In the genomic region with DNA sequence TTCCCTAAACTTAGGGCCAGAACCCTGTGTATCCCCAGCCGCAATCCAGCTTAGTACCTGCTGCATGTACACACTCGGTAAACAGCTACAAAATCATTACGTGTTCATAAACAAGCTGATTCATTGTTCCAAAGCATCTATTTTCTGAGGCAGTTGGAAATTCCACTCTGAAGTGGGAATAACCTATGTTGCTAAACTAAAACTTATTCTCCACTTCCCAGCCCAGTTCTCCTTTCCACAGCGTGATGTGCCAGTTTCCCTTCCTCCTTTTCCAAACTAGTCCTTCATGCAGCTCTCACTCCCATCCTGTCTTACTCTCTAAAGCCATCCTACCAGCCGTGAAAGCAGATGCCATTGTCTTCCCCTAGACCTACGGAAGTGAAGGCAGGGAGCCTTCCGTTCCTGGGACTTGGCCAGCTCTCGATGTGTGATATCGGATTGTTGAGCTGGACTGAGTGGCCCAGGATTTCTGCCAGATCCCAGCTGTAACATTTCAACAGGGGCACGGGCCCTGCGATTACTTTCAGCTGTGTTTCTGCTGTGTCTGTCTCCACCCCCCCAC, we compare ENCODE assay signal across 9 cellular contexts.
DNase-seq lines count a peak whose midpoint lies in the region; ATAC-seq, FAIRE-seq and TF ChIP-seq lines count a peak whose summit lies in the region.
"Had no signal": no experiment of that assay in that cellular context is flagged by ENCODE, and none has a peak within 500 bp of the region (broad histone marks: within the 10 kb centered on the region; RNA-seq: fewer than 3 reads in every experiment).

No MANE protein-coding gene starts in this region.

- H3K79me2 ChIP-seq in hepatocyte: no peaks in the 10 kb centered on the region

- H3K4me1 ChIP-seq in hepatocyte (ENCODE audit: insufficient read depth) (peaks cover 24% of the 10 kb centered on the region), gastrocnemius medialis (peaks cover 73 to 74% of the 10 kb centered on the region in 2 donors)

- H3K27me3 ChIP-seq in hepatocyte (no peaks in the 10 kb centered on the region), gastrocnemius medialis (no peaks in the 10 kb centered on the region)

- peak; percentile 69 to 77 for ATAC-seq in gastrocnemius medialis
- ATAC-seq in HG03045 (IDR thresholded peaks at IDR 0.05; ENCODE audit: unreplicated experiment): no peak
- ATAC-seq: stimulated activated naive CD8-positive, alpha-beta T cell treated with anti-CD3 and anti-CD28 coated beads, Interleukin-15, Interleukin-2, amounts not matched to agents 100 U/mL and 50 U/mL, for 24 hours had no signal

- peak overlapping the region; percentile 60 for H3K4me2 ChIP-seq in hepatocyte

- no peaks in the 10 kb centered on the region for H3K9me3 ChIP-seq in hepatocyte (ENCODE audit: low read depth)
- no peaks in the 10 kb centered on the region for H3K9me3 ChIP-seq in gastrocnemius medialis

- in situ Hi-C loops in gastrocnemius medialis (cut with MboI; ENCODE audit: low sequenced_read_pairs in 4 of 4): no loop called here

- H3K4me3 ChIP-seq in hepatocyte (no peak overlapping the region), gastrocnemius medialis (peak overlapping the region in 1 of 4 donors; percentile 6)

- no peak for FAIRE-seq in GM12891 (lab: Jason Lieb, UNC)

- H3K27ac ChIP-seq in hepatocyte: peak overlapping the region; percentile 31
- H3K27ac ChIP-seq in gastrocnemius medialis: peak overlapping the region; percentile 65 to 75 (median 69)

- WGBS in hepatocyte (ENCODE audit: low lambda C conversion rate, missing lambda C conversion rate): 53% methylated on average over 11 of the region's 11 CpGs

- H3K36me3 ChIP-seq in hepatocyte (replicated peaks; ENCODE audit: insufficient read depth, low read depth): no peaks in the 10 kb centered on the region
- no peaks in the 10 kb centered on the region for H3K36me3 ChIP-seq in gastrocnemius medialis

- H4K20me1 ChIP-seq in hepatocyte (ENCODE audit: insufficient read depth, poor library complexity, severe bottlenecking): no peaks in the 10 kb centered on the region

- no peaks in the 10 kb centered on the region for H3K9me2 ChIP-seq in hepatocyte (replicated peaks; ENCODE audit: insufficient read depth)

- TF ChIP-seq POLR2A in GM12891 (IDR thresholded peaks at IDR 0.05; ENCODE audit: low read depth, low read length): no peak
- no peak for TF ChIP-seq POLR2A in gastrocnemius medialis (IDR thresholded peaks at IDR 0.05)

- intact Hi-C loops in gastrocnemius medialis (cut with DNase I; ENCODE audit: low total_unique reads): loop anchor here (5.0 kb wide), 1 partner anchor 99 kb away; a partner anchor contains a TSS

- TF ChIP-seq CTCF in hepatocyte (IDR thresholded peaks at IDR 0.05; ENCODE audit: poor library complexity): no peak
- no peak for TF ChIP-seq CTCF in gastrocnemius medialis (IDR thresholded peaks at IDR 0.05 in 4 of 5, conservative IDR thresholded peaks at IDR 0.05 in 1 of 5)

- DNase-seq in GM12891 (ENCODE audit: insufficient read length, low spot score) (no peak), brain pericyte (ENCODE audit: low read depth, low spot score) (peak; percentile 50), hepatocyte (ENCODE audit: low spot score) (peak; percentile 23), gastrocnemius medialis (peak; percentile 61 to 76), NCI-H748 (lab: John Stamatoyannopoulos, UW; ENCODE audit: unreplicated experiment) (no peak), DMS53 treated with DMSO at 0.1 percent for 48 hours (lab: John Stamatoyannopoulos, UW; ENCODE audit: unreplicated experiment) (no peak)
- no peak for DNase-seq in activated CD4-positive, alpha-beta T cell treated with anti-CD3 and anti-CD28 coated beads for 4 hours
- DNase-seq: stimulated activated naive CD8-positive, alpha-beta T cell treated with anti-CD3 and anti-CD28 coated beads, Interleukin-15, Interleukin-2, amounts not matched to agents 100 U/mL and 50 U/mL, for 24 hours had no signal

- H2AFZ ChIP-seq in hepatocyte: no peak overlapping the region

TF ChIP-seq in GM12891, 5 proteins besides CTCF, POLR2A, EP300 and RAD21:
- no peak for TF ChIP-seq POU2F2 (IDR thresholded peaks at IDR 0.05; ENCODE audit: low read depth, low read length)
- TF ChIP-seq POLR2AphosphoS5 (IDR thresholded peaks at IDR 0.05; ENCODE audit: low read depth, low read length): no peak
- no peak for TF ChIP-seq PAX5 (IDR thresholded peaks at IDR 0.05; ENCODE audit: insufficient read depth, low read length, severe bottlenecking)
- peak; percentile 12; the same call in 1 of the 2 replicates for TF ChIP-seq SPI1 (IDR thresholded peaks at IDR 0.05; ENCODE audit: low read depth, low read length)
- TF ChIP-seq TAF1 (IDR thresholded peaks at IDR 0.05; ENCODE audit: low read depth, low read length): no peak

Comparison
In these comparisons a context has a peak if more than half of its experiments do, and no peak if none do; other contexts are left out.
1. DNase-seq: peak in brain pericyte (single experiment), hepatocyte (single experiment) and gastrocnemius medialis (2 of 2); none in GM12891 (single experiment), activated CD4-positive, alpha-beta T cell treated with anti-CD3 and anti-CD28 coated beads for 4 hours (0 of 2), NCI-H748 (single experiment) and DMS53 treated with DMSO at 0.1 percent for 48 hours (single experiment).